ENCODE assay signal across 17 cellular contexts in genomic region chr5:92222449-92222848, GRCh38.
DNase-seq lines count a peak whose midpoint lies in the region; ATAC-seq and TF ChIP-seq lines count a peak whose summit lies in the region.
"Had no signal": no experiment of that assay in that cellular context is flagged by ENCODE, and none has a peak within 500 bp of the region (broad histone marks: within the 10 kb centered on the region; RNA-seq: fewer than 3 reads in every experiment).

No MANE protein-coding gene starts in this region.

- ATAC-seq in GM21526 (IDR thresholded peaks at IDR 0.05; ENCODE audit: low FRiP score, unreplicated experiment), result no peak
- ATAC-seq: activated T-cell treated with anti-CD3 and anti-CD28 coated beads, Interleukin-2, amount 50 U/mL, for 72 hours had no signal

- DNase-seq in DMS53 (lab: John Stamatoyannopoulos, UW) (peak; percentile 46), DMS53 treated with DMSO at 0.1 percent for 48 hours (lab: John Stamatoyannopoulos, UW; ENCODE audit: unreplicated experiment) (no peak), M059J (ENCODE audit: low read depth) (peak; percentile 10), cerebellar cortex (ENCODE audit: low spot score) (peak; percentile 9), progenitor cell of endocrine pancreas (ENCODE audit: low spot score, unreplicated experiment) (no peak), UCSD-AML1 (lab: John Stamatoyannopoulos, UW; ENCODE audit: unreplicated experiment) (no peak)
- no peak for DNase-seq in activated CD8-positive, alpha-beta memory T cell treated with anti-CD3 and anti-CD28 coated beads for 24 hours
- DNase-seq: 8988T; activated CD4-positive, alpha-beta T cell treated with anti-CD3 and anti-CD28 coated beads, Interleukin-2, amount 50 U/mL, for 1 hour; activated T-cell treated with anti-CD3 and anti-CD28 coated beads, Interleukin-2, amount 50 U/mL, for 72 hours; amniotic stem cell; COR-L47; immature natural killer cell; Peyer's patch; small intestine; stomach had no signal

- H3K4me1 Mint-ChIP-seq in progenitor cell of endocrine pancreas (ENCODE audit: low read depth), result no peaks in the 10 kb centered on the region
- H3K4me1 Mint-ChIP-seq: immature natural killer cell had no signal

- peaks cover 23% of the 10 kb centered on the region for H3K9me3 Mint-ChIP-seq in progenitor cell of endocrine pancreas (ENCODE audit: low read depth)

- H3K36me3 Mint-ChIP-seq in progenitor cell of endocrine pancreas (ENCODE audit: insufficient read depth), result peaks cover 4% of the 10 kb centered on the region
- H3K36me3 Mint-ChIP-seq: immature natural killer cell had no signal

- no peak overlapping the region for H3K27ac Mint-ChIP-seq in progenitor cell of endocrine pancreas
- H3K27ac Mint-ChIP-seq: activated T-cell treated with anti-CD3 and anti-CD28 coated beads, Interleukin-2, amount 50 U/mL, for 72 hours; immature natural killer cell had no signal

- H3K27me3 Mint-ChIP-seq in progenitor cell of endocrine pancreas, result no peaks in the 10 kb centered on the region

- H3K4me3 Mint-ChIP-seq in progenitor cell of endocrine pancreas (ENCODE audit: low read depth), result no peak overlapping the region
- H3K4me3 Mint-ChIP-seq: activated T-cell treated with anti-CD3 and anti-CD28 coated beads, Interleukin-2, amount 50 U/mL, for 72 hours; immature natural killer cell had no signal

- TF ChIP-seq CTCF in progenitor cell of endocrine pancreas (IDR thresholded peaks at IDR 0.05; ENCODE audit: unreplicated experiment), result peak; percentile 49

Comparison
In these comparisons a context has a peak if more than half of its experiments do, and no peak if none do; other contexts are left out.
1. DNase-seq: peak in DMS53 (single experiment), M059J (single experiment) and cerebellar cortex (single experiment); none in DMS53 treated with DMSO at 0.1 percent for 48 hours (single experiment), progenitor cell of endocrine pancreas (single experiment), activated CD8-positive, alpha-beta memory T cell treated with anti-CD3 and anti-CD28 coated beads for 24 hours (single experiment) and UCSD-AML1 (single experiment).